Comparison of ENCODE assay signal across 22 cellular contexts in genomic region chr7:91720255-91720937, GRCh38.
DNase-seq lines count a peak whose midpoint lies in the region; ATAC-seq and TF ChIP-seq lines count a peak whose summit lies in the region.
"Had no signal": no experiment of that assay in that cellular context is flagged by ENCODE, and none has a peak within 500 bp of the region (broad histone marks: within the 10 kb centered on the region; RNA-seq: fewer than 3 reads in every experiment).

No MANE protein-coding gene starts in this region.

- DNase-seq in IMR-90: peak; percentile 1
- peak; percentile 32 for DNase-seq in astrocyte of the spinal cord (ENCODE audit: low read depth, low spot score)
- peak; percentile 49 to 56 for DNase-seq in fibroblast of lung (ENCODE audit: low read depth in 2 of 2)
- peak; percentile 36 for DNase-seq in skeletal muscle cell (ENCODE audit: low read depth)
- DNase-seq in activated CD8-positive, alpha-beta memory T cell treated with anti-CD3 and anti-CD28 coated beads for 24 hours: no peak
- DNase-seq in GF-D8 (lab: John Stamatoyannopoulos, UW): no peak
- no peak for DNase-seq in NK-92 treated with Interleukin-12 subunit alpha and Interleukin-12 subunit beta, amount 100 ng/mL, for 24 hours (lab: John Stamatoyannopoulos, UW)
- DNase-seq: activated CD4-positive, alpha-beta memory T cell treated with anti-CD3 and anti-CD28 coated beads, Interleukin-2, amount 10 ng/mL, durations not matched to agents 7 days and 5 days; activated CD4-positive, CD25-positive, alpha-beta regulatory T cell treated with anti-CD3 and anti-CD28 coated beads, Interleukin-2, amount 50 U/mL, for 72 hours; activated effector memory CD4-positive, alpha-beta T cell treated with Interleukin-2 at 50 U/mL for 16 hours; activated naive CD8-positive, alpha-beta T cell treated with anti-CD3 and anti-CD28 coated beads, Interleukin-2, amount 10 ng/mL, durations not matched to agents 7 days and 5 days; colonic mucosa; effector memory CD8-positive, alpha-beta T cell; hypothalamus; NCI-H2081 treated with DMSO at 0.1 percent for 48 hours; NCI-H446; stimulated activated CD8-positive, alpha-beta memory T cell treated with anti-CD3 and anti-CD28 coated beads, Interleukin-4, amount 100 ng/mL, for 48 hours; T-cell had no signal

- H3K4me1 ChIP-seq in IMR-90 (ENCODE audit: control insufficient read depth, insufficient read depth, low read length) (no peaks in the 10 kb centered on the region), fibroblast of lung (ENCODE audit: control insufficient read depth, extremely low read depth, insufficient read depth, low read length) (no peaks in the 10 kb centered on the region)
- H3K4me1 ChIP-seq: colonic mucosa had no signal

- no peaks in the 10 kb centered on the region for H3K9me3 ChIP-seq in IMR-90 (ENCODE audit: control insufficient read depth, insufficient read depth, low read length)
- no peaks in the 10 kb centered on the region for H3K9me3 ChIP-seq in fibroblast of lung (ENCODE audit: control insufficient read depth, insufficient read depth, low read depth, low read length)
- H3K9me3 ChIP-seq: colonic mucosa, pancreas had no signal

- H3K36me3 ChIP-seq in IMR-90 (ENCODE audit: control insufficient read depth, insufficient read depth, low read length): no peaks in the 10 kb centered on the region
- no peaks in the 10 kb centered on the region for H3K36me3 ChIP-seq in fibroblast of lung (ENCODE audit: control insufficient read depth, insufficient read depth, low read length)
- H3K36me3 ChIP-seq: colonic mucosa, pancreas had no signal

- no peak overlapping the region for H2BK120ac ChIP-seq in IMR-90 (ENCODE audit: low read depth, low read length)

- H4K5ac ChIP-seq in IMR-90 (ENCODE audit: low read depth, low read length): no peak overlapping the region

- H2BK15ac ChIP-seq in IMR-90 (ENCODE audit: low read depth, low read length): no peak overlapping the region

- H3K79me2 ChIP-seq in fibroblast of lung (ENCODE audit: control insufficient read depth, insufficient read depth, low read length): no peaks in the 10 kb centered on the region

- ATAC-seq in IMR-90 (ENCODE audit: low read depth): no peak
- ATAC-seq in HG02884 (IDR thresholded peaks at IDR 0.05; ENCODE audit: unreplicated experiment): no peak
- ATAC-seq: effector memory CD8-positive, alpha-beta T cell; pancreas; right cardiac atrium; T-cell had no signal

- H3K56ac ChIP-seq in IMR-90 (ENCODE audit: extremely low read depth, insufficient read depth, low read length): no peak overlapping the region

- no peak overlapping the region for H2AK9ac ChIP-seq in IMR-90 (replicated peaks; ENCODE audit: low read depth, low read length, poor library complexity)

- H3K79me1 ChIP-seq in IMR-90 (ENCODE audit: low read depth in 1 of 2, low read length in 2 of 2): no peaks in the 10 kb centered on the region

- no peak overlapping the region for H4K91ac ChIP-seq in IMR-90 (ENCODE audit: insufficient read depth, low read depth, low read length)

- H2BK5ac ChIP-seq in IMR-90 (ENCODE audit: low read depth, low read length, poor library complexity, severe bottlenecking): no peak overlapping the region

- no TSS peak for BruUV-seq in IMR-90 (replicated peaks; lab: Mats Ljungman, UMichigan)

- H3K27me3 ChIP-seq in IMR-90 (ENCODE audit: control insufficient read depth, insufficient read depth, low read length) (no peaks in the 10 kb centered on the region), fibroblast of lung (ENCODE audit: control insufficient read depth, insufficient read depth, low read length) (no peaks in the 10 kb centered on the region)
- H3K27me3 ChIP-seq: colonic mucosa, pancreas had no signal

- in situ Hi-C loops in IMR-90 (cut with MboI; ENCODE audit: low sequenced_read_pairs) (no loop called here), astrocyte of the spinal cord (cut with HindIII; ENCODE audit: low sequenced_read_pairs) (no loop called here)

- H4K20me1 ChIP-seq in IMR-90 (ENCODE audit: insufficient read depth, low read length) (no peaks in the 10 kb centered on the region), fibroblast of lung (ENCODE audit: control insufficient read depth, extremely low read depth, insufficient read depth, low read length) (no peaks in the 10 kb centered on the region)

- dilution Hi-C loops in IMR-90 (cut with HindIII; ENCODE audit: low sequenced_read_pairs, unreplicated experiment): no loop called here

- no peak for TF ChIP-seq RAD21 in IMR-90 (IDR thresholded peaks at IDR 0.05; ENCODE audit: low read length)

- no peak overlapping the region for H2AFZ ChIP-seq in IMR-90 (replicated peaks; ENCODE audit: low read length, poor library complexity)
- H2AFZ ChIP-seq in fibroblast of lung (ENCODE audit: low read length): no peak overlapping the region

- POLR2A ChIA-PET in IMR-90 (lab: Charles Lee; ENCODE audit: unreplicated experiment): no interaction called here

- H4K8ac ChIP-seq in IMR-90 (ENCODE audit: low read depth in 2 of 2, low read length in 2 of 2): no peak overlapping the region

- intact Hi-C loops in IMR-90 (cut with micrococcal nuclease): no loop called here

- no peak overlapping the region for H2AK5ac ChIP-seq in IMR-90 (ENCODE audit: low read depth, low read length)

- H2BK20ac ChIP-seq in IMR-90 (ENCODE audit: low read depth, low read length): no peak overlapping the region

- H3K27ac ChIP-seq in IMR-90 (ENCODE audit: insufficient read depth, low read length) (no peak overlapping the region), fibroblast of lung (ENCODE audit: insufficient read depth, low read length) (no peak overlapping the region)
- H3K27ac ChIP-seq: colonic mucosa, HL-60, pancreas had no signal

- H3K9ac ChIP-seq in IMR-90 (ENCODE audit: low read depth, low read length) (no peak overlapping the region), fibroblast of lung (ENCODE audit: insufficient read depth, low read length) (no peak overlapping the region)

- CTCF ChIA-PET in IMR-90 (lab: Yijun Ruan, JAX): no interaction called here

- no peak for TF ChIP-seq POLR2A in IMR-90 (IDR thresholded peaks at IDR 0.05; ENCODE audit: low read depth, low read length)

- H3K18ac ChIP-seq in IMR-90 (ENCODE audit: low read depth, low read length): no peak overlapping the region

- H3K4me3 ChIP-seq in IMR-90 (ENCODE audit: insufficient read depth, low read depth, low read length) (no peak overlapping the region), astrocyte of the spinal cord (ENCODE audit: low read depth, low read length) (no peak overlapping the region), fibroblast of lung (replicated peaks in 1 of 4; ENCODE audit: control extremely low read depth in 1 of 4, insufficient read depth in 1 of 4, low read depth in 3 of 4, low read length in 4 of 4) (no peak overlapping the region), skeletal muscle cell (ENCODE audit: low read depth, low read length) (no peak overlapping the region)
- H3K4me3 ChIP-seq: colonic mucosa, pancreas had no signal

- no peak overlapping the region for H3K23ac ChIP-seq in IMR-90 (ENCODE audit: low read depth, low read length)

- no peak overlapping the region for H3K4me2 ChIP-seq in IMR-90 (ENCODE audit: low read depth, low read length)
- no peak overlapping the region for H3K4me2 ChIP-seq in fibroblast of lung (ENCODE audit: extremely low read depth, insufficient read depth, low read length)

- H3K4ac ChIP-seq in IMR-90 (ENCODE audit: low read depth, low read length): no peak overlapping the region

- H3K14ac ChIP-seq in IMR-90 (replicated peaks; ENCODE audit: low read depth, low read length): no peak overlapping the region

- TF ChIP-seq CTCF in IMR-90 (conservative IDR thresholded peaks at IDR 0.05; ENCODE audit: low read depth, low read length) (no peak), astrocyte of the spinal cord (IDR thresholded peaks at IDR 0.05; ENCODE audit: low read depth, low read length) (no peak), fibroblast of lung (conservative IDR thresholded peaks at IDR 0.05 in 1 of 2, IDR thresholded peaks at IDR 0.05 in 1 of 2; ENCODE audit: low read depth in 1 of 2, low read length in 2 of 2) (no peak)

- 63% methylated on average over 3 of the region's 3 CpGs; no CpG with 5 or more reads in 1 of the 2 experiments for WGBS in IMR-90 (ENCODE audit: extremely low coverage in 2 of 2, insufficient read length in 1 of 2), 2 experiments

- no peaks in the 10 kb centered on the region for H3K9me1 ChIP-seq in IMR-90 (ENCODE audit: insufficient read depth, low read length)

TF ChIP-seq in IMR-90, 13 proteins besides CTCF, POLR2A, EP300 and RAD21:
- TF ChIP-seq RCOR1 (IDR thresholded peaks at IDR 0.05; ENCODE audit: insufficient replicate concordance, low read length) (no peak), MAFK (IDR thresholded peaks at IDR 0.05; ENCODE audit: low read depth, low read length) (no peak)

Comparison
In these comparisons a context has a peak if more than half of its experiments do, and no peak if none do; other contexts are left out.
1. DNase-seq: peak in IMR-90 (single experiment), astrocyte of the spinal cord (single experiment), fibroblast of lung (2 of 2) and skeletal muscle cell (single experiment); none in activated CD8-positive, alpha-beta memory T cell treated with anti-CD3 and anti-CD28 coated beads for 24 hours (single experiment), GF-D8 (single experiment) and NK-92 treated with Interleukin-12 subunit alpha and Interleukin-12 subunit beta, amount 100 ng/mL, for 24 hours (single experiment).